ENCODE assay signal across 1 cellular context in genomic region chr22:21613553-21614233, GRCh38.
TF ChIP-seq lines count a peak whose summit lies in the region.

No MANE protein-coding gene starts in this region.

TF ChIP-seq in H1, 55 proteins besides CTCF, POLR2A, EP300 and RAD21:
- TF ChIP-seq SUZ12 (IDR thresholded peaks at IDR 0.05; ENCODE audit: low read length) (no peak), YY1 (IDR thresholded peaks at IDR 0.05; ENCODE audit: low read depth, low read length) (no peak), RBBP5 (IDR thresholded peaks at IDR 0.05; ENCODE audit: borderline replicate concordance, low read depth, low read length) (no peak), KDM5A (IDR thresholded peaks at IDR 0.05; ENCODE audit: low read length) (no peak)
- TF ChIP-seq, protein P1, sequence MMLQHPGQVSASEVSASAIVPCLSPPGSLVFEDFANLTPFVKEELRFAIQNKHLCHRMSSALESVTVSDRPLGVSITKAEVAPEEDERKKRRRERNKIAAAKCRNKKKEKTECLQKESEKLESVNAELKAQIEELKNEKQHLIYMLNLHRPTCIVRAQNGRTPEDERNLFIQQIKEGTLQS (IDR thresholded peaks at IDR 0.05; ENCODE audit: insufficient read depth, low read depth, low read length): no peak
